ENCODE assay signal across 14 cellular contexts in the genomic region with DNA sequence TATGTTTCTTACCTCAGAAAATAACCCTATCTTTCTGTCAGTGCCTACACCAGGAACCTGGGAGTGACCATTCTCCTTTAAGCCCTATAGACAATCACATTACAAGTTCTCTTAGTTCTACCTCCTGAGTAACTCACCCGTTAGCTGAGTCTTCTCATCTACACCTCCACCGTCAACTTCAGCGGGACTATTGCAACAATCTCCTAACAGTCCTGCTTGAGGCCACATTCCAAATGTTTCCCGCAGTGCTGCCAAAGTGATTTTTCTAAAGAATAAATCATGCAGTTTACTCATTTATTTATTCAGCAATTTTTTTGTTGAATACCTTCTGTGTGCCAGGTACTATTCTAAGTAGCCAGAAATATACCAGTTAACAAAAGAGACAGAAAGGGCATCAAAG.
DNase-seq lines count a peak whose midpoint lies in the region; ATAC-seq and TF ChIP-seq lines count a peak whose summit lies in the region.
"Had no signal": no experiment of that assay in that cellular context is flagged by ENCODE, and none has a peak within 500 bp of the region (broad histone marks: within the 10 kb centered on the region; RNA-seq: fewer than 3 reads in every experiment).

No MANE protein-coding gene starts in this region.

- POLR2A ChIA-PET in CD8-positive, alpha-beta memory T cell (lab: Charles Lee), result no interaction called here
- POLR2A ChIA-PET in naive thymus-derived CD8-positive, alpha-beta T cell (lab: Charles Lee), result no interaction called here

- H3K4me3 ChIP-seq in BLaER1 treated with 17β-estradiol and CSF1 and Interleukin-3, amounts not matched to agents 10 nM and 100 nM, result no peak overlapping the region
- H3K4me3 ChIP-seq in CD8-positive, alpha-beta memory T cell (ENCODE audit: low read length), result peak overlapping the region; percentile 44
- H3K4me3 ChIP-seq in mucosa of descending colon, result no peak overlapping the region
- H3K4me3 ChIP-seq: HAP-1 had no signal

- H3K9me3 ChIP-seq in BLaER1 treated with 17β-estradiol and CSF1 and Interleukin-3, amounts not matched to agents 10 nM and 100 nM (replicated peaks in 1 of 11), result peaks cover 0 to 3% (median 0%) of the 10 kb centered on the region in 11 experiments; a peak in 2 of 22 replicates
- H3K9me3 ChIP-seq in CD8-positive, alpha-beta memory T cell (ENCODE audit: low read length), result peaks cover 6% of the 10 kb centered on the region
- no peaks in the 10 kb centered on the region for H3K9me3 ChIP-seq in mucosa of descending colon
- H3K9me3 ChIP-seq: HAP-1 had no signal

- no peaks in the 10 kb centered on the region for H3K27me3 ChIP-seq in BLaER1 treated with 17β-estradiol and CSF1 and Interleukin-3, amounts not matched to agents 10 nM and 100 nM
- no peaks in the 10 kb centered on the region for H3K27me3 ChIP-seq in CD8-positive, alpha-beta memory T cell (ENCODE audit: insufficient read depth, low read length, poor library complexity, severe bottlenecking)

- peaks cover 18 to 32% (median 29%) of the 10 kb centered on the region in 3 donors for H3K4me1 Mint-ChIP-seq in CD8-positive, alpha-beta memory T cell
- peaks cover 20 to 36% (median 27%) of the 10 kb centered on the region in 4 donors for H3K4me1 Mint-ChIP-seq in naive thymus-derived CD8-positive, alpha-beta T cell

- no peak for ATAC-seq in naive thymus-derived CD8-positive, alpha-beta T cell
- ATAC-seq in sciatic nerve (no peak), mucosa of descending colon (no peak)

- no peak for TF ChIP-seq CTCF in mucosa of descending colon (IDR thresholded peaks at IDR 0.05)

- peak overlapping the region in 1 of 11 experiments; percentile 78; a peak in 2 of 22 replicates for H3K9ac ChIP-seq in BLaER1 treated with 17β-estradiol and CSF1 and Interleukin-3, amounts not matched to agents 10 nM and 100 nM

- no peaks in the 10 kb centered on the region for H3K36me3 ChIP-seq in BLaER1 treated with 17β-estradiol and CSF1 and Interleukin-3, amounts not matched to agents 10 nM and 100 nM
- H3K36me3 ChIP-seq in CD8-positive, alpha-beta memory T cell (ENCODE audit: insufficient read depth, low read length), result no peaks in the 10 kb centered on the region
- H3K36me3 ChIP-seq in mucosa of descending colon (ENCODE audit: low read depth), result no peaks in the 10 kb centered on the region
- H3K36me3 ChIP-seq: HAP-1 had no signal

- DNase-seq in CD8-positive, alpha-beta memory T cell, result no peak
- peak; percentile 75 for DNase-seq in astrocyte of the hippocampus (ENCODE audit: low read depth, low spot score)
- DNase-seq in naive thymus-derived CD8-positive, alpha-beta T cell, result peak in 2 of 10 donors; percentile 1 to 5
- no peak for DNase-seq in sciatic nerve (ENCODE audit: low spot score)
- no peak for DNase-seq in activated CD4-positive, alpha-beta T cell treated with anti-CD3 and anti-CD28 coated beads for 48 hours
- no peak for DNase-seq in mucosa of descending colon
- DNase-seq: DMS79, IMR-90, NCI-H187, NCI-H526 treated with DMSO at 0.1 percent for 48 hours, SIG-M5 had no signal

- H4K20me1 ChIP-seq in BLaER1 treated with 17β-estradiol and CSF1 and Interleukin-3, amounts not matched to agents 10 nM and 100 nM, result no peaks in the 10 kb centered on the region

- H3K9me3 Mint-ChIP-seq in CD8-positive, alpha-beta memory T cell, result peaks cover 0 to 7% (median 4%) of the 10 kb centered on the region in 5 donors
- H3K9me3 Mint-ChIP-seq in naive thymus-derived CD8-positive, alpha-beta T cell, result peaks cover 3 to 20% (median 13%) of the 10 kb centered on the region in 9 donors
- H3K9me3 Mint-ChIP-seq: CD14-positive monocyte had no signal

- H3K4me2 ChIP-seq in BLaER1 treated with 17β-estradiol and CSF1 and Interleukin-3, amounts not matched to agents 10 nM and 100 nM, result peak overlapping the region in 8 of 11 experiments; percentile 60 to 78 (median 69); a peak in 16 of 22 replicates

- peaks cover 0 to 3% of the 10 kb centered on the region in 2 donors for H3K27me3 Mint-ChIP-seq in CD8-positive, alpha-beta memory T cell
- H3K27me3 Mint-ChIP-seq in naive thymus-derived CD8-positive, alpha-beta T cell, result peaks cover 0 to 8% (median 0%) of the 10 kb centered on the region in 5 donors

- CTCF ChIA-PET in CD8-positive, alpha-beta memory T cell (lab: Charles Lee), result no interaction called here

- H3K27ac Mint-ChIP-seq in CD8-positive, alpha-beta memory T cell, result peak overlapping the region in 6 of 8 donors; percentile 4 to 97 (median 86)
- peak overlapping the region; percentile 5 to 99 (median 96) for H3K27ac Mint-ChIP-seq in naive thymus-derived CD8-positive, alpha-beta T cell
- H3K27ac Mint-ChIP-seq: CD14-positive monocyte had no signal

- peak overlapping the region in 5 of 11 experiments; percentile 62 to 97 (median 77); a peak in 8 of 22 replicates for H3K27ac ChIP-seq in BLaER1 treated with 17β-estradiol and CSF1 and Interleukin-3, amounts not matched to agents 10 nM and 100 nM
- no peak overlapping the region for H3K27ac ChIP-seq in CD8-positive, alpha-beta memory T cell (ENCODE audit: low read depth, low read length)

- intact Hi-C loops in sciatic nerve (cut with DNase I) (no loop called here), mucosa of descending colon (cut with DNase I, micrococcal nuclease) (no loop called here)

- peaks cover 0 to 2% (median 0%) of the 10 kb centered on the region in 3 donors for H3K36me3 Mint-ChIP-seq in CD8-positive, alpha-beta memory T cell
- peaks cover 0 to 13% (median 6%) of the 10 kb centered on the region in 3 donors for H3K36me3 Mint-ChIP-seq in naive thymus-derived CD8-positive, alpha-beta T cell
- H3K36me3 Mint-ChIP-seq: CD14-positive monocyte had no signal

- peak overlapping the region in 1 of 7 donors; percentile 32 for H3K4me3 Mint-ChIP-seq in CD8-positive, alpha-beta memory T cell
- peak overlapping the region in 5 of 10 donors; percentile 20 to 56 (median 33) for H3K4me3 Mint-ChIP-seq in naive thymus-derived CD8-positive, alpha-beta T cell
- H3K4me3 Mint-ChIP-seq: CD14-positive monocyte had no signal

- H3K4me1 ChIP-seq in BLaER1 treated with 17β-estradiol and CSF1 and Interleukin-3, amounts not matched to agents 10 nM and 100 nM, result peaks cover 17 to 66% (median 52%) of the 10 kb centered on the region in 10 experiments
- H3K4me1 ChIP-seq in CD8-positive, alpha-beta memory T cell (ENCODE audit: insufficient read depth, low read length), result peaks cover 21% of the 10 kb centered on the region
- H3K4me1 ChIP-seq in mucosa of descending colon (ENCODE audit: low read depth), result no peaks in the 10 kb centered on the region
- H3K4me1 ChIP-seq: HAP-1 had no signal
